In the genomic region with DNA sequence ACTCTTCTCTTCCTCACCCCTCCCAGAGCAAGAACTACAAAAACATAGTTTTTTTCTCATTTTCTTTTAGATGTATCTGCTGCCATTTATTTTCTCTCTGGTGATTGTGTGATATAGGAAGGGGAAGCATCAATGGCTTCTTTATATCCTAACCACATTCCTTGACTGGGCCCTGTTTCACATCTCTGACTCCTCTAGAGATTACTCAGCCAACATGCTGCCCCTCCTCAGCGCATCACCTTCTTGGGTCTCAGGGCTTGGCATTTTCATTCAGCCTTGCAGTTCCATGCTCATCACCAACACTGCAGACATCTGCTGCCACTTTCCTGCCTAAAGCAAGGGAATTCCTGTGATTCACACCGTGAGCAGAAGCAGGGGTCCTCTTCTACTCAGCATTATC, we compare ENCODE assay signal across 17 cellular contexts.
"Had no signal": no experiment of that assay in that cellular context is flagged by ENCODE, and none has a peak within 500 bp of the region (broad histone marks: within the 10 kb centered on the region; RNA-seq: fewer than 3 reads in every experiment).

No MANE protein-coding gene starts in this region.

- H2AFZ ChIP-seq: parathyroid adenoma had no signal

- H3K9me3 ChIP-seq: adrenal gland, thyroid gland had no signal

- H3K79me2 ChIP-seq: parathyroid adenoma had no signal

- H3K4me2 ChIP-seq: smooth muscle cell had no signal

- H3K36me3 ChIP-seq: adrenal gland, thyroid gland had no signal

- DNase-seq: activated B cell treated with CpG ODN at 0.5 μM for 24 hours; activated CD4-positive, alpha-beta memory T cell treated with anti-CD3 and anti-CD28 coated beads for 36 hours; activated CD4-positive, alpha-beta T cell treated with anti-CD3 and anti-CD28 coated beads for 4 hours; activated effector memory CD4-positive, alpha-beta T cell treated with Interleukin-2 at 50 U/mL for 16 hours; activated naive CD4-positive, alpha-beta T cell treated with anti-CD3 and anti-CD28 coated beads, Interleukin-2, amount 50 U/mL, for 16 hours; activated T-cell treated with anti-CD3 and anti-CD28 coated beads, Interleukin-2, amount 50 U/mL, for 4 hours; adrenal gland; effector CD4-positive, alpha-beta T cell; left cardiac atrium; natural killer cell; stimulated activated CD4-positive, alpha-beta T cell treated with anti-CD3 and anti-CD28 coated beads, Interleukin-4, amount 100 ng/mL, for 24 hours; thyroid gland had no signal

- H3K4me3 ChIP-seq: adrenal gland, smooth muscle cell, thyroid gland had no signal

- H3K4me1 ChIP-seq: adrenal gland, parathyroid adenoma had no signal

- ATAC-seq: esophagus mucosa; left cardiac atrium; sciatic nerve; stimulated activated memory B cell treated with anti-CD40 and anti-IgM and Interleukin-4, amounts not matched to agents 10 μg/mL and 1 μg/mL and 100 μg/mL, for 72 hours had no signal

- H3K27ac ChIP-seq: adrenal gland, parathyroid adenoma, thyroid gland had no signal

- H3K9ac ChIP-seq: parathyroid adenoma had no signal

- H3K27me3 ChIP-seq: adrenal gland, thyroid gland had no signal
